Comparison of ENCODE assay signal across 21 cellular contexts in the genomic region with DNA sequence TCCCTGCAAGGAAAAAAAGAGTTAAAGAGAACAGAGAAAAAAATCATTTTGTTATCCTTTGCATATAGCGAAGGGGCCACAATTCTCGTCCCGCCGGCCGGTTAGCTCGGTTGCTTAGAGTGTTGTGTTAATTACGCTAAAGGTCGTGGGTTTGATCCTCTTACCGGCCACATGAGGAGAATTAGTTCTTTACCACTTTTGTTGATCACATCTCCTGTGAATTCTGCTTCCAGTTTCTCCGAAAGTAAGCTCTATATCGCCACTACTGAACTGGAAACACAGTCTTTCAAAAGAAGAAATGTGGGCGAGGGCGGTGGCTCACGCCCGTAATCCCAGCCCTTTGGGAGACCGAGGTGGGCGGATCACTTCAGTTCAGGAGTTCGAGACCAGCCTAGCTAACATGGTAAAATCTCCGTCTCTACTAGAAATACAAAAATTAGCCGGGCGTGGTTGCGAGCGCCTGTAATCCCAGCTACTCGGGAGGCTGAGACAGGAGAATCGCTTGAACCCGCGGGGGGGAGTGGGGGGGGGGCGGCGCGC. TPM values are rescaled to one million over a fixed set of nuclear protein-coding genes. Genes with fewer than 3 reads are reported as not detected.
DNase-seq lines count a peak whose midpoint lies in the region; ATAC-seq and TF ChIP-seq lines count a peak whose summit lies in the region.
"Had no signal": no experiment of that assay in that cellular context is flagged by ENCODE, and none has a peak within 500 bp of the region (broad histone marks: within the 10 kb centered on the region; RNA-seq: fewer than 3 reads in every experiment).

No MANE protein-coding gene starts in this region.

- H3K9me3 ChIP-seq in HUES48 (ENCODE audit: control insufficient read depth, insufficient read depth, low read length) (no peaks in the 10 kb centered on the region), parathyroid adenoma (ENCODE audit: control insufficient read depth, low read length) (no peaks in the 10 kb centered on the region), T-helper 17 cell (ENCODE audit: control insufficient read depth, low read length, poor library complexity, severe bottlenecking) (no peaks in the 10 kb centered on the region)
- H3K9me3 ChIP-seq: adrenal gland, mucosa of descending colon, suprapubic skin had no signal

- peaks cover 8% of the 10 kb centered on the region for H3K36me3 Mint-ChIP-seq in T-helper 17 cell (ENCODE audit: low read depth)
- H3K36me3 Mint-ChIP-seq in stimulated activated naive B cell treated with anti-CD40 and anti-IgM and Interleukin-4, amounts not matched to agents 10 μg/mL and 1 μg/mL and 100 μg/mL, for 72 hours, result no peaks in the 10 kb centered on the region

- H3K4me2 ChIP-seq in parathyroid adenoma (ENCODE audit: low read length), result no peak overlapping the region

- H3K9me3 Mint-ChIP-seq in stimulated activated naive B cell treated with anti-CD40 and anti-IgM and Interleukin-4, amounts not matched to agents 10 μg/mL and 1 μg/mL and 100 μg/mL, for 72 hours, result peaks cover 0 to 2% of the 10 kb centered on the region in 2 donors

- peaks cover 55% of the 10 kb centered on the region for H3K27me3 Mint-ChIP-seq in T-helper 17 cell
- H3K27me3 Mint-ChIP-seq in stimulated activated naive B cell treated with anti-CD40 and anti-IgM and Interleukin-4, amounts not matched to agents 10 μg/mL and 1 μg/mL and 100 μg/mL, for 72 hours, result peaks cover 31 to 70% of the 10 kb centered on the region in 2 donors

- H3K27me3 ChIP-seq in HUES48 (ENCODE audit: control insufficient read depth, insufficient read depth, low read length), result no peaks in the 10 kb centered on the region
- H3K27me3 ChIP-seq in parathyroid adenoma (ENCODE audit: control insufficient read depth, insufficient read depth, low read length), result peaks cover 7% of the 10 kb centered on the region

- H3K79me2 ChIP-seq in parathyroid adenoma, result no peaks in the 10 kb centered on the region

- H3K4me1 Mint-ChIP-seq in T-helper 17 cell, result peaks cover 2% of the 10 kb centered on the region
- H3K4me1 Mint-ChIP-seq in stimulated activated naive B cell treated with anti-CD40 and anti-IgM and Interleukin-4, amounts not matched to agents 10 μg/mL and 1 μg/mL and 100 μg/mL, for 72 hours, result no peaks in the 10 kb centered on the region

- H3K9ac ChIP-seq in HUES48 (ENCODE audit: low read depth, low read length) (0 out of 2 replicates have a peak overlapping the region, but pooled peaks have one; percentile 22), parathyroid adenoma (no peak overlapping the region)

- H3K4me1 ChIP-seq in HUES48 (ENCODE audit: control insufficient read depth, insufficient read depth, low read length) (no peaks in the 10 kb centered on the region), parathyroid adenoma (no peaks in the 10 kb centered on the region)
- H3K4me1 ChIP-seq: adrenal gland, sigmoid colon, suprapubic skin had no signal

- no peak overlapping the region for H3K4me3 Mint-ChIP-seq in T-helper 17 cell
- no peak overlapping the region for H3K4me3 Mint-ChIP-seq in stimulated activated naive B cell treated with anti-CD40 and anti-IgM and Interleukin-4, amounts not matched to agents 10 μg/mL and 1 μg/mL and 100 μg/mL, for 72 hours

- ATAC-seq in T-helper 17 cell, result no peak
- ATAC-seq in stimulated activated naive B cell treated with anti-CD40 and anti-IgM and Interleukin-4, amounts not matched to agents 10 μg/mL and 1 μg/mL and 100 μg/mL, for 72 hours (replicated peaks), result no peak
- ATAC-seq: mucosa of descending colon had no signal

- peak overlapping the region; percentile 28 for H2AFZ ChIP-seq in parathyroid adenoma

- DNase-seq in cardiac fibroblast (ENCODE audit: low read depth in 2 of 2) (peak in 1 of 2 donors; percentile 31), T-helper 17 cell (no peak), COR-L47 (lab: John Stamatoyannopoulos, UW) (no peak), NCI-H345 (lab: John Stamatoyannopoulos, UW) (no peak)
- DNase-seq in stimulated activated naive B cell treated with anti-CD40 and anti-IgM and Interleukin-4, amounts not matched to agents 10 μg/mL and 1 μg/mL and 100 μg/mL, for 72 hours, result no peak
- DNase-seq: adrenal gland; kidney glomerular epithelial cell; mucosa of descending colon; MV-4-11; NCI-H1930; NCI-H510A; SHP77; sigmoid colon; stimulated activated CD4-positive, alpha-beta T cell treated with anti-CD3 and anti-CD28 coated beads, Interleukin-4, amount 100 ng/mL, for 1 hour had no signal

- TF ChIP-seq CTCF in cardiac fibroblast (IDR thresholded peaks at IDR 0.05; ENCODE audit: low read depth, low read length) (no peak), parathyroid adenoma (IDR thresholded peaks at IDR 0.05) (no peak)

- H3K36me3 ChIP-seq in HUES48 (ENCODE audit: control insufficient read depth, insufficient read depth, low read length), result no peaks in the 10 kb centered on the region
- no peaks in the 10 kb centered on the region for H3K36me3 ChIP-seq in parathyroid adenoma (ENCODE audit: control insufficient read depth, insufficient read depth, low read length)
- H3K36me3 ChIP-seq: adrenal gland, sigmoid colon, suprapubic skin had no signal

- H3K4me3 ChIP-seq in HUES48 (ENCODE audit: low read depth, low read length) (peak overlapping the region; percentile 83), cardiac fibroblast (replicated peaks in 1 of 2; ENCODE audit: low read depth in 2 of 2, low read length in 2 of 2) (peak overlapping the region; percentile 5), iPS-11a (ENCODE audit: low read depth, low read length) (peak overlapping the region; percentile 62), parathyroid adenoma (ENCODE audit: low read depth, low read length) (no peak overlapping the region)
- H3K4me3 ChIP-seq: adrenal gland, mucosa of descending colon, sigmoid colon, suprapubic skin had no signal

- no peak overlapping the region for H3K27ac Mint-ChIP-seq in T-helper 17 cell
- no peak overlapping the region for H3K27ac Mint-ChIP-seq in stimulated activated naive B cell treated with anti-CD40 and anti-IgM and Interleukin-4, amounts not matched to agents 10 μg/mL and 1 μg/mL and 100 μg/mL, for 72 hours

- H3K27ac ChIP-seq in HUES48 (ENCODE audit: low read depth, low read length) (peak overlapping the region; percentile 7), parathyroid adenoma (no peak overlapping the region)
- H3K27ac ChIP-seq: adrenal gland, sigmoid colon, suprapubic skin had no signal

RNA-seq across cellular contexts. Expression of gene PRSS16, which starts 13.4 kb away (rescaled TPM):
- total RNA-seq in T-helper 17 cell, result 1 to 10 TPM in 1 of 2 donors, under 1 TPM in 1; 0.80 to 2.0 TPM
- total RNA-seq: sigmoid colon had no signal

RNA-seq across cellular contexts. Expression of gene POM121L2, which starts 51.2 kb away (rescaled TPM):
- not detected for total RNA-seq in T-helper 17 cell
- total RNA-seq: adrenal gland; epithelial cell of proximal tubule; omental fat pad; sigmoid colon; suprapubic skin; T-helper 1 cell treated with Interleukin-12 subunit alpha and Interleukin-12 subunit beta and Interleukin-4 antibody, amounts not matched to agents 30 ng/mL and 1 ng/mL, for 36 hours had no signal
